Comparison of ENCODE assay signal across 1 cellular context in genomic region chr1:109532365-109533136, GRCh38.
TF ChIP-seq lines count a peak whose summit lies in the region.

No MANE protein-coding gene starts in this region.

TF ChIP-seq in HepG2, 621 proteins besides CTCF, POLR2A, EP300 and RAD21 (continued from another document and continues in another):
- no peak for TF ChIP-seq UBTF (CRISPR knock-in tag; IDR thresholded peaks at IDR 0.05)
- TF ChIP-seq DMAP1 (CRISPR knock-in tag; IDR thresholded peaks at IDR 0.05), result no peak
- no peak for TF ChIP-seq ZNF720 (CRISPR knock-in tag; IDR thresholded peaks at IDR 0.05)
- TF ChIP-seq RFX3 (CRISPR knock-in tag; IDR thresholded peaks at IDR 0.05), result no peak
- TF ChIP-seq HDAC6 (IDR thresholded peaks at IDR 0.05; ENCODE audit: low read depth, low read length), result no peak
- no peak for TF ChIP-seq KLF16 (CRISPR knock-in tag; IDR thresholded peaks at IDR 0.05)
- TF ChIP-seq ZNF451 (CRISPR knock-in tag; IDR thresholded peaks at IDR 0.05), result no peak
- no peak for TF ChIP-seq PAXIP1 (CRISPR knock-in tag; conservative IDR thresholded peaks at IDR 0.05)
- no peak for TF ChIP-seq PCBP2 (optimal IDR thresholded peaks at IDR 0.05; ENCODE audit: low read depth, low read length, poor library complexity, severe bottlenecking)
- peak; percentile 22; the same call in 1 of the 2 replicates for TF ChIP-seq KLF13 (CRISPR knock-in tag; IDR thresholded peaks at IDR 0.05)
- TF ChIP-seq TBL1XR1 (IDR thresholded peaks at IDR 0.05; ENCODE audit: borderline replicate concordance, low read length, partially characterized antibody), result no peak
- TF ChIP-seq ZNF777 (CRISPR knock-in tag; IDR thresholded peaks at IDR 0.05), result no peak
- no peak for TF ChIP-seq ZNF629 (CRISPR knock-in tag; conservative IDR thresholded peaks at IDR 0.05)
- 0 out of 2 replicates have a peak, but pooled peaks have one; percentile 21 for TF ChIP-seq IRF2 (CRISPR knock-in tag; IDR thresholded peaks at IDR 0.05)
- no peak for TF ChIP-seq ZNF552 (CRISPR knock-in tag; IDR thresholded peaks at IDR 0.05; ENCODE audit: borderline replicate concordance)
- TF ChIP-seq JUNB (CRISPR knock-in tag; IDR thresholded peaks at IDR 0.05; ENCODE audit: borderline replicate concordance), result no peak
- TF ChIP-seq MYPOP (CRISPR knock-in tag; IDR thresholded peaks at IDR 0.05), result no peak
- no peak for TF ChIP-seq TRAFD1 (CRISPR knock-in tag; IDR thresholded peaks at IDR 0.05; ENCODE audit: borderline replicate concordance)
- no peak for TF ChIP-seq TP53 (CRISPR knock-in tag; conservative IDR thresholded peaks at IDR 0.05)
- TF ChIP-seq XBP1 (CRISPR knock-in tag; IDR thresholded peaks at IDR 0.05), result no peak
- TF ChIP-seq TBX2 (CRISPR knock-in tag; IDR thresholded peaks at IDR 0.05; ENCODE audit: borderline replicate concordance), result peak; percentile 43; the same call in 1 of the 2 replicates
- no peak for TF ChIP-seq RBM22 (optimal IDR thresholded peaks at IDR 0.05; ENCODE audit: low read length)
- TF ChIP-seq ZNF543 (CRISPR knock-in tag; IDR thresholded peaks at IDR 0.05), result no peak
- peak; percentile 40; the same call in 1 of the 2 replicates for TF ChIP-seq ZGPAT (CRISPR knock-in tag; IDR thresholded peaks at IDR 0.05)
- no peak for TF ChIP-seq NKX3-1 (CRISPR knock-in tag; IDR thresholded peaks at IDR 0.05)
- TF ChIP-seq ZNF34 (CRISPR knock-in tag; IDR thresholded peaks at IDR 0.05; ENCODE audit: borderline replicate concordance), result no peak
- no peak for TF ChIP-seq ZIK1 (CRISPR knock-in tag; IDR thresholded peaks at IDR 0.05; ENCODE audit: borderline replicate concordance, low read depth)
- peak; percentile 90 for TF ChIP-seq STAG1 (CRISPR knock-in tag; IDR thresholded peaks at IDR 0.05)
- no peak for TF ChIP-seq ZNF510 (CRISPR knock-in tag; IDR thresholded peaks at IDR 0.05; ENCODE audit: low read depth)
- TF ChIP-seq TFDP1 (CRISPR knock-in tag; IDR thresholded peaks at IDR 0.05; ENCODE audit: borderline replicate concordance), result no peak
- peak; percentile 21; the same call in 1 of the 2 replicates for TF ChIP-seq GMEB1 (CRISPR knock-in tag; IDR thresholded peaks at IDR 0.05; ENCODE audit: borderline replicate concordance)
- TF ChIP-seq MLX (CRISPR knock-in tag; IDR thresholded peaks at IDR 0.05), result no peak
- TF ChIP-seq ARNTL (CRISPR knock-in tag; IDR thresholded peaks at IDR 0.05), result no peak
- peak; percentile 30; the same call in 1 of the 2 replicates for TF ChIP-seq ZNF609 (CRISPR knock-in tag; IDR thresholded peaks at IDR 0.05; ENCODE audit: borderline replicate concordance)
- no peak for TF ChIP-seq ZNF18 (CRISPR knock-in tag; IDR thresholded peaks at IDR 0.05; ENCODE audit: insufficient replicate concordance)
- TF ChIP-seq ATF4 (CRISPR knock-in tag; IDR thresholded peaks at IDR 0.05), result no peak
- TF ChIP-seq SAP130 (CRISPR knock-in tag; IDR thresholded peaks at IDR 0.05; ENCODE audit: low read depth), result peak; percentile 39; the same call in 1 of the 2 replicates
- no peak for TF ChIP-seq CHCHD3 (CRISPR knock-in tag; IDR thresholded peaks at IDR 0.05)
- no peak for TF ChIP-seq KMT2B (CRISPR knock-in tag; IDR thresholded peaks at IDR 0.05)
- TF ChIP-seq SKI (IDR thresholded peaks at IDR 0.05; ENCODE audit: partially characterized antibody), result peak; percentile 36
